Comparison of ENCODE assay signal across 8 cellular contexts in the genomic region with DNA sequence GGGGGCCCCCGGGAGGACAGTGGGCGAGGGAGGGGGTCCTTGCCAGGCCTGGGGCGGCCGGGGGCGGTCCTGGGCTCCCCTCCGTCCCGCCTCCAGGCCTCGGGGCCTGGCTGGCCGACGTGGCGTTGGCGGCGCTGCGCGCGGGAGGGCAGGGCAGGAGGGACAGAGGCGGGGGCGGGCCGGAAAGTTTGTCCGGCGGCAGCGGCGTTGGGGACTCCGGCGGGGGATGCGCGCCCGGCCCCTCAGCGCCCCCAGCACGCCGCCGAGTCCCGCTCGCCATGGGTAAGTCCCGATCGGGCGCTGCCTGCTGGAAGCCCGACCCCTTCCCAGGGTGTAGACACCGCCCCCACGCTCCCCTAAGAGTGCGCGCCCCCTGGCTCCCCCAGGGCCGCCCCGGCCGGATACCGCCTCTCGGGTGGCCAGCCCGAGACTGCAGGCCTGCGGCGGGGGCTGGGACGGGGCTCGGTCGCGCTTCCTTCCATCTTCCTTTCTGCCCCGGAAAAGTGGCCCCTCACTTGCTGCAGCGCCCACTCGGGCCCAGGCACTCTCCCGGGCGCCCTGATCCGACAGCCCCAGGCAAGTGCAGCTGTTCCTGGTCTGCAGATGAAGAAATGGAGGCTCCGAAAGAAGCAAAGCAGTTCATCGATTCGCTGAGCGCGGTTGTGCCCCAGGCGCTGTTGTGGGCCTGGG. TPM values are rescaled to one million over a fixed set of nuclear protein-coding genes. Genes with fewer than 3 reads are reported as not detected.
DNase-seq lines count a peak whose midpoint lies in the region; ATAC-seq and TF ChIP-seq lines count a peak whose summit lies in the region.

A gene (plus strand): TSS at position 191 of the 690 bp plus-strand sequence. CDS start 88 bp downstream, at position 279.

- intact Hi-C loops in activated T-helper 1 cell treated with anti-CD3 and anti-CD28 coated beads, Interleukin-12 subunit alpha, Interleukin-12 subunit beta, Interleukin-2, Interleukin-4 antibody, amounts not matched to agents 30 ng/mL and 10 ng/mL and 1 ng/mL, durations not matched to agents 14 hours and 24 hours and 36 hours (cut with micrococcal nuclease), result no loop called here
- intact Hi-C loops in left ventricle myocardium superior (cut with micrococcal nuclease), result no loop called here

- peak; percentile 8 for TF ChIP-seq CTCF in progenitor cell of endocrine pancreas (IDR thresholded peaks at IDR 0.05; ENCODE audit: unreplicated experiment)

- no peak for DNase-seq in T-helper 2 cell treated with Interferon-gamma antibody and Interleukin-4, amounts not matched to agents 5 μg/mL and 100 μg/mL, for 36 hours (ENCODE audit: low spot score)
- DNase-seq in T-helper 2 cell (no peak), left ventricle myocardium superior (peak; percentile 79), progenitor cell of endocrine pancreas (ENCODE audit: low spot score, unreplicated experiment) (peak; percentile 49), NCI-H524 treated with DMSO at 0.1 percent for 48 hours (lab: John Stamatoyannopoulos, UW) (no peak), NCI-H2171 treated with DMSO at 0.1 percent for 48 hours (lab: John Stamatoyannopoulos, UW) (no peak)
- DNase-seq in activated T-helper 1 cell treated with anti-CD3 and anti-CD28 coated beads, Interleukin-12 subunit alpha, Interleukin-12 subunit beta, Interleukin-2, Interleukin-4 antibody, amounts not matched to agents 30 ng/mL and 10 ng/mL and 1 ng/mL, durations not matched to agents 14 hours and 24 hours and 36 hours (ENCODE audit: low spot score), result no peak

- H3K4me1 Mint-ChIP-seq in T-helper 2 cell treated with Interferon-gamma antibody and Interleukin-4, amounts not matched to agents 5 μg/mL and 100 μg/mL, for 36 hours (ENCODE audit: low read depth), result peaks cover 6% of the 10 kb centered on the region
- H3K4me1 Mint-ChIP-seq in activated T-helper 1 cell treated with anti-CD3 and anti-CD28 coated beads, Interleukin-12 subunit alpha, Interleukin-12 subunit beta, Interleukin-2, Interleukin-4 antibody, amounts not matched to agents 30 ng/mL and 10 ng/mL and 1 ng/mL, durations not matched to agents 14 hours and 24 hours and 36 hours (ENCODE audit: low read depth), result peaks cover 4% of the 10 kb centered on the region
- H3K4me1 Mint-ChIP-seq in progenitor cell of endocrine pancreas (ENCODE audit: low read depth), result peaks cover 22% of the 10 kb centered on the region

- ATAC-seq in left ventricle myocardium superior (peak; percentile 96), HG03025 (IDR thresholded peaks at IDR 0.05; ENCODE audit: low FRiP score, unreplicated experiment) (no peak)

- peak within 1 kb of the TSS; percentile 48 for H3K4me3 Mint-ChIP-seq in T-helper 2 cell treated with Interferon-gamma antibody and Interleukin-4, amounts not matched to agents 5 μg/mL and 100 μg/mL, for 36 hours
- peak within 1 kb of the TSS; percentile 37 for H3K4me3 Mint-ChIP-seq in activated T-helper 1 cell treated with anti-CD3 and anti-CD28 coated beads, Interleukin-12 subunit alpha, Interleukin-12 subunit beta, Interleukin-2, Interleukin-4 antibody, amounts not matched to agents 30 ng/mL and 10 ng/mL and 1 ng/mL, durations not matched to agents 14 hours and 24 hours and 36 hours
- peak within 1 kb of the TSS; percentile 86 for H3K4me3 Mint-ChIP-seq in progenitor cell of endocrine pancreas (ENCODE audit: low read depth)

- peaks cover 4% of the 10 kb centered on the region for H3K9me3 Mint-ChIP-seq in T-helper 2 cell treated with Interferon-gamma antibody and Interleukin-4, amounts not matched to agents 5 μg/mL and 100 μg/mL, for 36 hours
- no peaks in the 10 kb centered on the region for H3K9me3 Mint-ChIP-seq in activated T-helper 1 cell treated with anti-CD3 and anti-CD28 coated beads, Interleukin-12 subunit alpha, Interleukin-12 subunit beta, Interleukin-2, Interleukin-4 antibody, amounts not matched to agents 30 ng/mL and 10 ng/mL and 1 ng/mL, durations not matched to agents 14 hours and 24 hours and 36 hours
- H3K9me3 Mint-ChIP-seq in progenitor cell of endocrine pancreas (ENCODE audit: low read depth), result peaks cover 3% of the 10 kb centered on the region

- H3K27me3 Mint-ChIP-seq in T-helper 2 cell treated with Interferon-gamma antibody and Interleukin-4, amounts not matched to agents 5 μg/mL and 100 μg/mL, for 36 hours (ENCODE audit: low read depth), result peaks cover 54% of the 10 kb centered on the region
- H3K27me3 Mint-ChIP-seq in activated T-helper 1 cell treated with anti-CD3 and anti-CD28 coated beads, Interleukin-12 subunit alpha, Interleukin-12 subunit beta, Interleukin-2, Interleukin-4 antibody, amounts not matched to agents 30 ng/mL and 10 ng/mL and 1 ng/mL, durations not matched to agents 14 hours and 24 hours and 36 hours (ENCODE audit: insufficient read depth), result peaks cover 45% of the 10 kb centered on the region
- H3K27me3 Mint-ChIP-seq in progenitor cell of endocrine pancreas, result no peaks in the 10 kb centered on the region

- H3K36me3 Mint-ChIP-seq in T-helper 2 cell treated with Interferon-gamma antibody and Interleukin-4, amounts not matched to agents 5 μg/mL and 100 μg/mL, for 36 hours (ENCODE audit: low read depth), result no peaks in the 10 kb centered on the region
- peaks cover 3% of the 10 kb centered on the region for H3K36me3 Mint-ChIP-seq in activated T-helper 1 cell treated with anti-CD3 and anti-CD28 coated beads, Interleukin-12 subunit alpha, Interleukin-12 subunit beta, Interleukin-2, Interleukin-4 antibody, amounts not matched to agents 30 ng/mL and 10 ng/mL and 1 ng/mL, durations not matched to agents 14 hours and 24 hours and 36 hours (ENCODE audit: low read depth)
- no peaks in the 10 kb centered on the region for H3K36me3 Mint-ChIP-seq in progenitor cell of endocrine pancreas (ENCODE audit: insufficient read depth)

- no peak within 1 kb of the TSS for H3K27ac Mint-ChIP-seq in T-helper 2 cell treated with Interferon-gamma antibody and Interleukin-4, amounts not matched to agents 5 μg/mL and 100 μg/mL, for 36 hours
- no peak within 1 kb of the TSS for H3K27ac Mint-ChIP-seq in activated T-helper 1 cell treated with anti-CD3 and anti-CD28 coated beads, Interleukin-12 subunit alpha, Interleukin-12 subunit beta, Interleukin-2, Interleukin-4 antibody, amounts not matched to agents 30 ng/mL and 10 ng/mL and 1 ng/mL, durations not matched to agents 14 hours and 24 hours and 36 hours
- peak within 1 kb of the TSS; percentile 97 for H3K27ac Mint-ChIP-seq in progenitor cell of endocrine pancreas

RNA-seq across cellular contexts. Expression of the gene that starts here (rescaled TPM):
- total RNA-seq in activated T-helper 1 cell treated with anti-CD3 and anti-CD28 coated beads, Interleukin-12 subunit alpha, Interleukin-12 subunit beta, Interleukin-2, Interleukin-4 antibody, amounts not matched to agents 30 ng/mL and 10 ng/mL and 1 ng/mL, durations not matched to agents 14 hours and 24 hours and 36 hours, result not detected in 2 replicates
- total RNA-seq in left ventricle myocardium superior, result 1.9 TPM
- total RNA-seq in progenitor cell of endocrine pancreas, result 16.1 and 16.6 TPM in 2 replicates

Comparison
In these comparisons a context has a peak if more than half of its experiments do, and no peak if none do; other contexts are left out.
1. DNase-seq: peak in left ventricle myocardium superior (single experiment) and progenitor cell of endocrine pancreas (single experiment); none in T-helper 2 cell treated with Interferon-gamma antibody and Interleukin-4, amounts not matched to agents 5 μg/mL and 100 μg/mL, for 36 hours (single experiment), T-helper 2 cell (0 of 5), activated T-helper 1 cell treated with anti-CD3 and anti-CD28 coated beads, Interleukin-12 subunit alpha, Interleukin-12 subunit beta, Interleukin-2, Interleukin-4 antibody, amounts not matched to agents 30 ng/mL and 10 ng/mL and 1 ng/mL, durations not matched to agents 14 hours and 24 hours and 36 hours (single experiment), NCI-H524 treated with DMSO at 0.1 percent for 48 hours (single experiment) and NCI-H2171 treated with DMSO at 0.1 percent for 48 hours (single experiment).
2. Peak in every context shown above with its lines, with median percentiles within 50 percentile points of each other: H3K4me3 Mint-ChIP-seq.